In the genomic region with DNA sequence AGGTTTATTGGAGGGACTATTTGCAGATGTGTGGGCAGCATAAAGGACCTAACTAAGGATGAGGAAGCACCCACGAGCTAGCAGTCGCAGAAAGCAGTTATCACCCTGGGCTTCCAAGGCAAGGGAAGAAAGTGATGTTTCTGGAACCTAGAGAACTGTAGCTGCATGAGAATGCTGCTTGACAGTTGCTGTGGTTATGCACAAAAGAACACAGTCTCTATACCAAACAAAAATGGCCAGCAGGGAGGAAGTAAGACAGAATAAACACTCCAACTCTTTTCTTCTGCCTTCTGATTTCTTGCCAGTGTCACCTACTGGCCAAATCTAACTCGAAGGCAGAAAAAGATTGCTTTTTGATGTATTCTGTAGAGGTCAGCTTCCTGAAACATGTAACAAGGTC, we compare ENCODE assay signal across 2 cellular contexts.
TF ChIP-seq lines count a peak whose summit lies in the region.

No MANE protein-coding gene starts in this region.

TF ChIP-seq in A549, 52 proteins besides CTCF, POLR2A, EP300 and RAD21:
- TF ChIP-seq JUNB (IDR thresholded peaks at IDR 0.05) (no peak), GATA3 (IDR thresholded peaks at IDR 0.05; ENCODE audit: borderline replicate concordance) (no peak), POLR2AphosphoS2 (conservative IDR thresholded peaks at IDR 0.05; ENCODE audit: low read length) (no peak)
- TF ChIP-seq, protein P1, sequence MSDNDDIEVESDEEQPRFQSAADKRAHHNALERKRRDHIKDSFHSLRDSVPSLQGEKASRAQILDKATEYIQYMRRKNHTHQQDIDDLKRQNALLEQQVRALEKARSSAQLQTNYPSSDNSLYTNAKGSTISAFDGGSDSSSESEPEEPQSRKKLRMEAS (IDR thresholded peaks at IDR 0.05), result no peak
- TF ChIP-seq, protein P2, sequence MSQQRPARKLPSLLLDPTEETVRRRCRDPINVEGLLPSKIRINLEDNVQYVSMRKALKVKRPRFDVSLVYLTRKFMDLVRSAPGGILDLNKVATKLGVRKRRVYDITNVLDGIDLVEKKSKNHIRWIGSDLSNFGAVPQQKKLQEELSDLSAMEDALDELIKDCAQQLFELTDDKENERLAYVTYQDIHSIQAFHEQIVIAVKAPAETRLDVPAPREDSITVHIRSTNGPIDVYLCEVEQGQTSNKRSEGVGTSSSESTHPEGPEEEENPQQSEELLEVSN (IDR thresholded peaks at IDR 0.05; ENCODE audit: borderline replicate concordance, low read depth), result no peak

TF ChIP-seq in IMR-90, 13 proteins besides CTCF, POLR2A, EP300 and RAD21:
- TF ChIP-seq CEBPB (IDR thresholded peaks at IDR 0.05; ENCODE audit: low read depth, low read length), result no peak
- TF ChIP-seq SMC3 (IDR thresholded peaks at IDR 0.05; ENCODE audit: low read depth, low read length), result no peak
- no peak for TF ChIP-seq FOS (IDR thresholded peaks at IDR 0.05; ENCODE audit: low read depth, low read length)
- TF ChIP-seq MAFK (IDR thresholded peaks at IDR 0.05; ENCODE audit: low read depth, low read length), result no peak
- TF ChIP-seq, protein P3, sequence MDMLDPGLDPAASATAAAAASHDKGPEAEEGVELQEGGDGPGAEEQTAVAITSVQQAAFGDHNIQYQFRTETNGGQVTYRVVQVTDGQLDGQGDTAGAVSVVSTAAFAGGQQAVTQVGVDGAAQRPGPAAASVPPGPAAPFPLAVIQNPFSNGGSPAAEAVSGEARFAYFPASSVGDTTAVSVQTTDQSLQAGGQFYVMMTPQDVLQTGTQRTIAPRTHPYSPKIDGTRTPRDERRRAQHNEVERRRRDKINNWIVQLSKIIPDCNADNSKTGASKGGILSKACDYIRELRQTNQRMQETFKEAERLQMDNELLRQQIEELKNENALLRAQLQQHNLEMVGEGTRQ (IDR thresholded peaks at IDR 0.05; ENCODE audit: low read depth, low read length), result no peak
- no peak for TF ChIP-seq BHLHE40 (IDR thresholded peaks at IDR 0.05; ENCODE audit: low read depth, low read length)
- TF ChIP-seq, protein P4, sequence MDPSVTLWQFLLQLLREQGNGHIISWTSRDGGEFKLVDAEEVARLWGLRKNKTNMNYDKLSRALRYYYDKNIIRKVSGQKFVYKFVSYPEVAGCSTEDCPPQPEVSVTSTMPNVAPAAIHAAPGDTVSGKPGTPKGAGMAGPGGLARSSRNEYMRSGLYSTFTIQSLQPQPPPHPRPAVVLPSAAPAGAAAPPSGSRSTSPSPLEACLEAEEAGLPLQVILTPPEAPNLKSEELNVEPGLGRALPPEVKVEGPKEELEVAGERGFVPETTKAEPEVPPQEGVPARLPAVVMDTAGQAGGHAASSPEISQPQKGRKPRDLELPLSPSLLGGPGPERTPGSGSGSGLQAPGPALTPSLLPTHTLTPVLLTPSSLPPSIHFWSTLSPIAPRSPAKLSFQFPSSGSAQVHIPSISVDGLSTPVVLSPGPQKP (IDR thresholded peaks at IDR 0.05; ENCODE audit: borderline replicate concordance, low read depth, low read length), result no peak
- TF ChIP-seq MXI1 (IDR thresholded peaks at IDR 0.05; ENCODE audit: borderline replicate concordance, low read depth, low read length), result no peak
- no peak for TF ChIP-seq CHD1 (IDR thresholded peaks at IDR 0.05; ENCODE audit: low read depth, low read length)
- no peak for TF ChIP-seq NFE2L2 (IDR thresholded peaks at IDR 0.05; ENCODE audit: low read depth, low read length)
- TF ChIP-seq MAZ (IDR thresholded peaks at IDR 0.05; ENCODE audit: borderline replicate concordance, low read depth, low read length), result no peak
- no peak for TF ChIP-seq RCOR1 (IDR thresholded peaks at IDR 0.05; ENCODE audit: insufficient replicate concordance, low read length)
- no peak for TF ChIP-seq RFX5 (IDR thresholded peaks at IDR 0.05; ENCODE audit: low read depth, low read length)
